Comparison of ENCODE assay signal across 26 cellular contexts in genomic region chr14:39717000-39717399, GRCh38.
"Had no signal": no experiment of that assay in that cellular context is flagged by ENCODE, and none has a peak within 500 bp of the region (broad histone marks: within the 10 kb centered on the region; RNA-seq: fewer than 3 reads in every experiment).

No MANE protein-coding gene starts in this region.

- DNase-seq: stimulated activated CD4-positive, alpha-beta T cell treated with anti-CD3 and anti-CD28 coated beads, Interleukin-2, amount 100 ng/mL, for 48 hours; stimulated activated CD4-positive, alpha-beta T cell treated with anti-CD3 and anti-CD28 coated beads, Interleukin-4, amount 100 ng/mL, for 1 hour; stimulated activated CD4-positive, alpha-beta T cell treated with anti-CD3 and anti-CD28 coated beads, Interleukin-4, amount 100 ng/mL, for 24 hours; stimulated activated CD4-positive, alpha-beta T cell treated with anti-CD3 and anti-CD28 coated beads, Interleukin-4, amount 100 ng/mL, for 4 hours; stimulated activated CD8-positive, alpha-beta memory T cell treated with anti-CD3 and anti-CD28 coated beads, Interleukin-4, amount 100 ng/mL, for 48 hours; stimulated activated naive B cell treated with anti-CD40 and anti-IgM and Interleukin-4, amounts not matched to agents 10 μg/mL and 1 μg/mL and 100 μg/mL, for 72 hours; stimulated activated naive CD4-positive, alpha-beta T cell; stimulated activated naive CD8-positive, alpha-beta T cell treated with anti-CD3 and anti-CD28 coated beads, Interleukin-15, amount 100 ng/mL, for 72 hours; stimulated activated naive CD8-positive, alpha-beta T cell treated with anti-CD3 and anti-CD28 coated beads, Interleukin-15, Interleukin-2, amounts not matched to agents 100 U/mL and 50 U/mL, for 24 hours; stomach; substantia nigra; testis; thyroid gland; tibial artery; transverse colon; trophoblast cell; upper lobe of left lung; upper lobe of right lung; uterus had no signal

- H3K27me3 ChIP-seq: stomach, suprapubic skin, testis, thyroid gland, tibial artery, tibial nerve, transverse colon, upper lobe of left lung, upper lobe of right lung, uterus, vagina had no signal

- H3K9me3 ChIP-seq: stomach, suprapubic skin, testis, thoracic aorta, thyroid gland, tibial artery, tibial nerve, transverse colon, upper lobe of left lung, upper lobe of right lung, uterus, vagina had no signal

- H3K4me3 ChIP-seq: stomach, suprapubic skin, testis, thoracic aorta, thyroid gland, tibial artery, tibial nerve, transverse colon, upper lobe of left lung, upper lobe of right lung, uterus, vagina had no signal

- H3K4me1 ChIP-seq: stomach, suprapubic skin, testis, thyroid gland, tibial artery, tibial nerve, transverse colon, upper lobe of left lung, upper lobe of right lung, uterus, vagina had no signal

- FAIRE-seq: urothelium cell line had no signal

- H3K27ac ChIP-seq: stomach, suprapubic skin, testis, thoracic aorta, thyroid gland, tibial artery, tibial nerve, transverse colon, upper lobe of left lung, upper lobe of right lung, uterus, vagina had no signal

- ATAC-seq: stimulated activated effector memory CD8-positive, alpha-beta T cell treated with anti-CD3 and anti-CD28 coated beads, Interleukin-12 subunit alpha, Interleukin-12 subunit beta, amount 100 ng/mL, for 72 hours; stimulated activated memory B cell treated with anti-CD40 and anti-IgM and Interleukin-4, amounts not matched to agents 10 μg/mL and 1 μg/mL and 100 μg/mL, for 72 hours; stimulated activated naive B cell treated with anti-CD40 and anti-IgM and Interleukin-4, amounts not matched to agents 10 μg/mL and 1 μg/mL and 100 μg/mL, for 72 hours; stimulated activated naive CD8-positive, alpha-beta T cell treated with anti-CD3 and anti-CD28 coated beads, Interleukin-15, amount 100 ng/mL, for 72 hours; stimulated activated naive CD8-positive, alpha-beta T cell treated with anti-CD3 and anti-CD28 coated beads, Interleukin-15, Interleukin-2, amounts not matched to agents 100 U/mL and 50 U/mL, for 24 hours; upper lobe of right lung had no signal

- H3K36me3 ChIP-seq: stomach, suprapubic skin, thoracic aorta, thyroid gland, tibial artery, tibial nerve, transverse colon, upper lobe of left lung, upper lobe of right lung, uterus, vagina had no signal
